17 cellular contexts compared by ENCODE assay signal in genomic region chr3:31606453-31606852, GRCh38.
"Had no signal": no experiment of that assay in that cellular context is flagged by ENCODE, and none has a peak within 500 bp of the region (broad histone marks: within the 10 kb centered on the region; RNA-seq: fewer than 3 reads in every experiment).

No MANE protein-coding gene starts in this region.

- H3K27ac ChIP-seq: coronary artery, epithelial cell of prostate, lower lobe of right lung, upper lobe of left lung had no signal

- H3K4me3 Mint-ChIP-seq: activated T-cell treated with anti-CD3 and anti-CD28 coated beads, Interleukin-2, amount 50 U/mL, for 4 hours; natural killer cell had no signal

- H3K27ac Mint-ChIP-seq: activated T-helper 2 cell treated with anti-CD3 and anti-CD28 coated beads, Interferon-gamma antibody, Interleukin-2, Interleukin-4, amounts not matched to agents 10 μg/mL and 5 μg/mL and 100 μg/mL, durations not matched to agents 14 hours and 24 hours and 36 hours had no signal

- DNase-seq: activated CD4-positive, alpha-beta T cell treated with anti-CD3 and anti-CD28 coated beads, Interleukin-2, amount 50 U/mL, for 48 hours; activated CD8-positive, alpha-beta memory T cell treated with anti-CD3 and anti-CD28 coated beads, Interleukin-2, amount 50 U/mL, for 48 hours; activated naive CD4-positive, alpha-beta T cell treated with Interleukin-2 at 50 U/mL for 16 hours; activated T-cell treated with anti-CD3 and anti-CD28 coated beads, Interleukin-2, amount 50 U/mL, for 4 hours; cerebellar nuclear complex; left colon; lower lobe of right lung; natural killer cell; retina; stimulated activated CD4-positive, alpha-beta T cell treated with anti-CD3 and anti-CD28 coated beads, Interleukin-4, amount 100 ng/mL, for 1 hour; stimulated activated naive CD8-positive, alpha-beta T cell treated with anti-CD3 and anti-CD28 coated beads, Interleukin-15, Interleukin-2, amounts not matched to agents 100 U/mL and 50 U/mL, for 24 hours; T-helper 9 cell; upper lobe of left lung had no signal

- H3K27me3 Mint-ChIP-seq: progenitor cell of endocrine pancreas had no signal

- H3K4me3 ChIP-seq: coronary artery, lower lobe of right lung, upper lobe of left lung had no signal

- H3K36me3 ChIP-seq: lower lobe of right lung had no signal

- H3K27me3 ChIP-seq: upper lobe of left lung had no signal

- ATAC-seq: activated T-cell treated with anti-CD3 and anti-CD28 coated beads, Interleukin-2, amount 50 U/mL, for 4 hours; left colon; lower lobe of right lung; natural killer cell; stimulated activated naive CD8-positive, alpha-beta T cell treated with anti-CD3 and anti-CD28 coated beads, Interleukin-15, Interleukin-2, amounts not matched to agents 100 U/mL and 50 U/mL, for 24 hours had no signal
